ENCODE assay signal across 1 cellular context in the genomic region with DNA sequence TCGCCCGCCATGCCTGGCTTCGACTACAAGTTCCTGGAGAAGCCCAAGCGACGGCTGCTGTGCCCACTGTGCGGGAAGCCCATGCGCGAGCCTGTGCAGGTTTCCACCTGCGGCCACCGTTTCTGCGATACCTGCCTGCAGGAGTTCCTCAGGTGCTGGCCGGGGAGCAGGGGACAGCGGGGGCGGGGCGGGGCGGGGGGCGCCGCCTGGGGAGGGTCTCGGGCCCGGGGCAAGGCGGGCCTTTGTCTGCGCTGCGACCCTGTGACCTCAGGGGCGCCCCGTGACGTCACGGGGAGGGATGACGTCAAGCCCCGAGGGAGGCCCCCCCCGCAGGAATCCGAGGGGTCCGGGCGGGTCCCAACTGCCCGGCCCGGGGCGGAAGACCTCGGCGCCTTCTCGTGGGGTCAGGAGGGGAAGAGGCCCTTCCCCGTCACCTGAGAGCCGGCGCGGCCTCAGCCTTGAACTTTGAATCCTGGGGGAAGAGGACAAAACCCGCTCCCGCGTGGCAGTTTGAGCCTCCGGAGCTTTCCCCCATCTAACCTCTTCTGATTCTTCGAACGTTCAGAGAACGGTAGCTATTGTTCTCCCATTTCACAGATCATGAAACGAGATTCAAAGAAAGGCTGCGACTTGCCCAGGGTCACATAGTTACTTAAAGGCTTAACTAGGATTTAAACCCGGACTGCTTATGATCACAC.
TF ChIP-seq lines count a peak whose summit lies in the region.

No MANE protein-coding gene starts in this region.

TF ChIP-seq in HepG2, 621 proteins besides CTCF, POLR2A, EP300 and RAD21 (continued from another document and continues in another):
- no peak for TF ChIP-seq ZSCAN30 (CRISPR knock-in tag; IDR thresholded peaks at IDR 0.05)
- no peak for TF ChIP-seq PHF20 (CRISPR knock-in tag; IDR thresholded peaks at IDR 0.05)
- TF ChIP-seq, protein P1, sequence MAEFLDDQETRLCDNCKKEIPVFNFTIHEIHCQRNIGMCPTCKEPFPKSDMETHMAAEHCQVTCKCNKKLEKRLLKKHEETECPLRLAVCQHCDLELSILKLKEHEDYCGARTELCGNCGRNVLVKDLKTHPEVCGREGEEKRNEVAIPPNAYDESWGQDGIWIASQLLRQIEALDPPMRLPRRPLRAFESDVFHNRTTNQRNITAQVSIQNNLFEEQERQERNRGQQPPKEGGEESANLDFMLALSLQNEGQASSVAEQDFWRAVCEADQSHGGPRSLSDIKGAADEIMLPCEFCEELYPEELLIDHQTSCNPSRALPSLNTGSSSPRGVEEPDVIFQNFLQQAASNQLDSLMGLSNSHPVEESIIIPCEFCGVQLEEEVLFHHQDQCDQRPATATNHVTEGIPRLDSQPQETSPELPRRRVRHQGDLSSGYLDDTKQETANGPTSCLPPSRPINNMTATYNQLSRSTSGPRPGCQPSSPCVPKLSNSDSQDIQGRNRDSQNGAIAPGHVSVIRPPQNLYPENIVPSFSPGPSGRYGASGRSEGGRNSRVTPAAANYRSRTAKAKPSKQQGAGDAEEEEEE (CRISPR knock-in tag; IDR thresholded peaks at IDR 0.05; ENCODE audit: borderline replicate concordance), result no peak
- TF ChIP-seq FOXA3 (CRISPR knock-in tag; IDR thresholded peaks at IDR 0.05), result 0 out of 2 replicates have a peak, but pooled peaks have one; percentile 34
- TF ChIP-seq ZNF441 (CRISPR knock-in tag; IDR thresholded peaks at IDR 0.05; ENCODE audit: borderline replicate concordance), result no peak; the same call in 1 of the 2 replicates
- TF ChIP-seq MAF1 (CRISPR knock-in tag; IDR thresholded peaks at IDR 0.05; ENCODE audit: borderline replicate concordance), result no peak
- TF ChIP-seq, protein P2, sequence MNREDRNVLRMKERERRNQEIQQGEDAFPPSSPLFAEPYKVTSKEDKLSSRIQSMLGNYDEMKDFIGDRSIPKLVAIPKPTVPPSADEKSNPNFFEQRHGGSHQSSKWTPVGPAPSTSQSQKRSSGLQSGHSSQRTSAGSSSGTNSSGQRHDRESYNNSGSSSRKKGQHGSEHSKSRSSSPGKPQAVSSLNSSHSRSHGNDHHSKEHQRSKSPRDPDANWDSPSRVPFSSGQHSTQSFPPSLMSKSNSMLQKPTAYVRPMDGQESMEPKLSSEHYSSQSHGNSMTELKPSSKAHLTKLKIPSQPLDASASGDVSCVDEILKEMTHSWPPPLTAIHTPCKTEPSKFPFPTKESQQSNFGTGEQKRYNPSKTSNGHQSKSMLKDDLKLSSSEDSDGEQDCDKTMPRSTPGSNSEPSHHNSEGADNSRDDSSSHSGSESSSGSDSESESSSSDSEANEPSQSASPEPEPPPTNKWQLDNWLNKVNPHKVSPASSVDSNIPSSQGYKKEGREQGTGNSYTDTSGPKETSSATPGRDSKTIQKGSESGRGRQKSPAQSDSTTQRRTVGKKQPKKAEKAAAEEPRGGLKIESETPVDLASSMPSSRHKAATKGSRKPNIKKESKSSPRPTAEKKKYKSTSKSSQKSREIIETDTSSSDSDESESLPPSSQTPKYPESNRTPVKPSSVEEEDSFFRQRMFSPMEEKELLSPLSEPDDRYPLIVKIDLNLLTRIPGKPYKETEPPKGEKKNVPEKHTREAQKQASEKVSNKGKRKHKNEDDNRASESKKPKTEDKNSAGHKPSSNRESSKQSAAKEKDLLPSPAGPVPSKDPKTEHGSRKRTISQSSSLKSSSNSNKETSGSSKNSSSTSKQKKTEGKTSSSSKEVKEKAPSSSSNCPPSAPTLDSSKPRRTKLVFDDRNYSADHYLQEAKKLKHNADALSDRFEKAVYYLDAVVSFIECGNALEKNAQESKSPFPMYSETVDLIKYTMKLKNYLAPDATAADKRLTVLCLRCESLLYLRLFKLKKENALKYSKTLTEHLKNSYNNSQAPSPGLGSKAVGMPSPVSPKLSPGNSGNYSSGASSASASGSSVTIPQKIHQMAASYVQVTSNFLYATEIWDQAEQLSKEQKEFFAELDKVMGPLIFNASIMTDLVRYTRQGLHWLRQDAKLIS (CRISPR knock-in tag; IDR thresholded peaks at IDR 0.05), result no peak
- TF ChIP-seq HES4 (CRISPR knock-in tag; IDR thresholded peaks at IDR 0.05; ENCODE audit: borderline replicate concordance), result no peak
- TF ChIP-seq, protein P3, sequence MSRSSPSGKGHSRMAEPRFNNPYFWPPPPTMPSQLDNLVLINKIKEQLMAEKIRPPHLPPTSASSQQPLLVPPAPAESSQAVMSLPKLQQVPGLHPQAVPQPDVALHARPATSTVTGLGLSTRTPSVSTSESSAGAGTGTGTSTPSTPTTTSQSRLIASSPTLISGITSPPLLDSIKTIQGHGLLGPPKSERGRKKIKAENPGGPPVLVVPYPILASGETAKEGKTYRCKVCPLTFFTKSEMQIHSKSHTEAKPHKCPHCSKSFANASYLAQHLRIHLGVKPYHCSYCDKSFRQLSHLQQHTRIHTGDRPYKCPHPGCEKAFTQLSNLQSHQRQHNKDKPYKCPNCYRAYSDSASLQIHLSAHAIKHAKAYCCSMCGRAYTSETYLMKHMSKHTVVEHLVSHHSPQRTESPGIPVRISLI (CRISPR knock-in tag; IDR thresholded peaks at IDR 0.05; ENCODE audit: borderline replicate concordance), result no peak
- no peak; the same call in 1 of the 2 replicates for TF ChIP-seq ZNF563 (CRISPR knock-in tag; IDR thresholded peaks at IDR 0.05)
- TF ChIP-seq CBX1 (IDR thresholded peaks at IDR 0.05; ENCODE audit: low read depth), result peak; percentile 11
- TF ChIP-seq, protein P4, sequence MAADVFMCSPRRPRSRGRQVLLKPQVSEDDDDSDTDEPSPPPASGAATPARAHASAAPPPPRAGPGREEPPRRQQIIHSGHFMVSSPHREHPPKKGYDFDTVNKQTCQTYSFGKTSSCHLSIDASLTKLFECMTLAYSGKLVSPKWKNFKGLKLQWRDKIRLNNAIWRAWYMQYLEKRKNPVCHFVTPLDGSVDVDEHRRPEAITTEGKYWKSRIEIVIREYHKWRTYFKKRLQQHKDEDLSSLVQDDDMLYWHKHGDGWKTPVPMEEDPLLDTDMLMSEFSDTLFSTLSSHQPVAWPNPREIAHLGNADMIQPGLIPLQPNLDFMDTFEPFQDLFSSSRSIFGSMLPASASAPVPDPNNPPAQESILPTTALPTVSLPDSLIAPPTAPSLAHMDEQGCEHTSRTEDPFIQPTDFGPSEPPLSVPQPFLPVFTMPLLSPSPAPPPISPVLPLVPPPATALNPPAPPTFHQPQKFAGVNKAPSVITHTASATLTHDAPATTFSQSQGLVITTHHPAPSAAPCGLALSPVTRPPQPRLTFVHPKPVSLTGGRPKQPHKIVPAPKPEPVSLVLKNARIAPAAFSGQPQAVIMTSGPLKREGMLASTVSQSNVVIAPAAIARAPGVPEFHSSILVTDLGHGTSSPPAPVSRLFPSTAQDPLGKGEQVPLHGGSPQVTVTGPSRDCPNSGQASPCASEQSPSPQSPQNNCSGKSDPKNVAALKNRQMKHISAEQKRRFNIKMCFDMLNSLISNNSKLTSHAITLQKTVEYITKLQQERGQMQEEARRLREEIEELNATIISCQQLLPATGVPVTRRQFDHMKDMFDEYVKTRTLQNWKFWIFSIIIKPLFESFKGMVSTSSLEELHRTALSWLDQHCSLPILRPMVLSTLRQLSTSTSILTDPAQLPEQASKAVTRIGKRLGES (CRISPR knock-in tag; IDR thresholded peaks at IDR 0.05; ENCODE audit: borderline replicate concordance), result no peak
- TF ChIP-seq, protein P5, sequence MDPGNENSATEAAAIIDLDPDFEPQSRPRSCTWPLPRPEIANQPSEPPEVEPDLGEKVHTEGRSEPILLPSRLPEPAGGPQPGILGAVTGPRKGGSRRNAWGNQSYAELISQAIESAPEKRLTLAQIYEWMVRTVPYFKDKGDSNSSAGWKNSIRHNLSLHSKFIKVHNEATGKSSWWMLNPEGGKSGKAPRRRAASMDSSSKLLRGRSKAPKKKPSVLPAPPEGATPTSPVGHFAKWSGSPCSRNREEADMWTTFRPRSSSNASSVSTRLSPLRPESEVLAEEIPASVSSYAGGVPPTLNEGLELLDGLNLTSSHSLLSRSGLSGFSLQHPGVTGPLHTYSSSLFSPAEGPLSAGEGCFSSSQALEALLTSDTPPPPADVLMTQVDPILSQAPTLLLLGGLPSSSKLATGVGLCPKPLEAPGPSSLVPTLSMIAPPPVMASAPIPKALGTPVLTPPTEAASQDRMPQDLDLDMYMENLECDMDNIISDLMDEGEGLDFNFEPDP (CRISPR knock-in tag; conservative IDR thresholded peaks at IDR 0.05), result no peak
- no peak for TF ChIP-seq ZNF354B (CRISPR knock-in tag; IDR thresholded peaks at IDR 0.05)
- TF ChIP-seq ZNF33A (CRISPR knock-in tag; IDR thresholded peaks at IDR 0.05; ENCODE audit: borderline replicate concordance), result no peak
- no peak; the same call in 1 of the 2 replicates for TF ChIP-seq TMF1 (CRISPR knock-in tag; IDR thresholded peaks at IDR 0.05; ENCODE audit: low read depth)
- TF ChIP-seq ZSCAN21 (CRISPR knock-in tag; IDR thresholded peaks at IDR 0.05; ENCODE audit: borderline replicate concordance), result no peak; the same call in none of the 2 replicates
- no peak for TF ChIP-seq CHD2 (IDR thresholded peaks at IDR 0.05; ENCODE audit: low read depth, low read length)
- TF ChIP-seq, protein P6, sequence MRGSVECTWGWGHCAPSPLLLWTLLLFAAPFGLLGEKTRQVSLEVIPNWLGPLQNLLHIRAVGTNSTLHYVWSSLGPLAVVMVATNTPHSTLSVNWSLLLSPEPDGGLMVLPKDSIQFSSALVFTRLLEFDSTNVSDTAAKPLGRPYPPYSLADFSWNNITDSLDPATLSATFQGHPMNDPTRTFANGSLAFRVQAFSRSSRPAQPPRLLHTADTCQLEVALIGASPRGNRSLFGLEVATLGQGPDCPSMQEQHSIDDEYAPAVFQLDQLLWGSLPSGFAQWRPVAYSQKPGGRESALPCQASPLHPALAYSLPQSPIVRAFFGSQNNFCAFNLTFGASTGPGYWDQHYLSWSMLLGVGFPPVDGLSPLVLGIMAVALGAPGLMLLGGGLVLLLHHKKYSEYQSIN (CRISPR knock-in tag; IDR thresholded peaks at IDR 0.05; ENCODE audit: borderline replicate concordance), result no peak
- TF ChIP-seq, protein P7, sequence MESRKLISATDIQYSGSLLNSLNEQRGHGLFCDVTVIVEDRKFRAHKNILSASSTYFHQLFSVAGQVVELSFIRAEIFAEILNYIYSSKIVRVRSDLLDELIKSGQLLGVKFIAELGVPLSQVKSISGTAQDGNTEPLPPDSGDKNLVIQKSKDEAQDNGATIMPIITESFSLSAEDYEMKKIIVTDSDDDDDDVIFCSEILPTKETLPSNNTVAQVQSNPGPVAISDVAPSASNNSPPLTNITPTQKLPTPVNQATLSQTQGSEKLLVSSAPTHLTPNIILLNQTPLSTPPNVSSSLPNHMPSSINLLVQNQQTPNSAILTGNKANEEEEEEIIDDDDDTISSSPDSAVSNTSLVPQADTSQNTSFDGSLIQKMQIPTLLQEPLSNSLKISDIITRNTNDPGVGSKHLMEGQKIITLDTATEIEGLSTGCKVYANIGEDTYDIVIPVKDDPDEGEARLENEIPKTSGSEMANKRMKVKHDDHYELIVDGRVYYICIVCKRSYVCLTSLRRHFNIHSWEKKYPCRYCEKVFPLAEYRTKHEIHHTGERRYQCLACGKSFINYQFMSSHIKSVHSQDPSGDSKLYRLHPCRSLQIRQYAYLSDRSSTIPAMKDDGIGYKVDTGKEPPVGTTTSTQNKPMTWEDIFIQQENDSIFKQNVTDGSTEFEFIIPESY (CRISPR knock-in tag; IDR thresholded peaks at IDR 0.05), result no peak
- TF ChIP-seq, protein P8, sequence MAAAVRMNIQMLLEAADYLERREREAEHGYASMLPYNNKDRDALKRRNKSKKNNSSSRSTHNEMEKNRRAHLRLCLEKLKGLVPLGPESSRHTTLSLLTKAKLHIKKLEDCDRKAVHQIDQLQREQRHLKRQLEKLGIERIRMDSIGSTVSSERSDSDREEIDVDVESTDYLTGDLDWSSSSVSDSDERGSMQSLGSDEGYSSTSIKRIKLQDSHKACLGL (CRISPR knock-in tag; IDR thresholded peaks at IDR 0.05), result no peak; the same call in 1 of the 2 replicates
- no peak for TF ChIP-seq MTF2 (CRISPR knock-in tag; IDR thresholded peaks at IDR 0.05; ENCODE audit: borderline replicate concordance)
- no peak; the same call in 1 of the 2 replicates for TF ChIP-seq SSRP1 (CRISPR knock-in tag; IDR thresholded peaks at IDR 0.05)
- TF ChIP-seq ZNF747 (CRISPR knock-in tag; IDR thresholded peaks at IDR 0.05; ENCODE audit: borderline replicate concordance), result no peak
- TF ChIP-seq ZFP36L1 (CRISPR knock-in tag; IDR thresholded peaks at IDR 0.05), result no peak
- no peak for TF ChIP-seq PHB2 (IDR thresholded peaks at IDR 0.05; ENCODE audit: partially characterized antibody)
- TF ChIP-seq, protein P9, sequence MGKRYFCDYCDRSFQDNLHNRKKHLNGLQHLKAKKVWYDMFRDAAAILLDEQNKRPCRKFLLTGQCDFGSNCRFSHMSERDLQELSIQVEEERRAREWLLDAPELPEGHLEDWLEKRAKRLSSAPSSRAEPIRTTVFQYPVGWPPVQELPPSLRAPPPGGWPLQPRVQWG (CRISPR knock-in tag; IDR thresholded peaks at IDR 0.05; ENCODE audit: borderline replicate concordance, low read depth), result no peak
- TF ChIP-seq, protein P10, sequence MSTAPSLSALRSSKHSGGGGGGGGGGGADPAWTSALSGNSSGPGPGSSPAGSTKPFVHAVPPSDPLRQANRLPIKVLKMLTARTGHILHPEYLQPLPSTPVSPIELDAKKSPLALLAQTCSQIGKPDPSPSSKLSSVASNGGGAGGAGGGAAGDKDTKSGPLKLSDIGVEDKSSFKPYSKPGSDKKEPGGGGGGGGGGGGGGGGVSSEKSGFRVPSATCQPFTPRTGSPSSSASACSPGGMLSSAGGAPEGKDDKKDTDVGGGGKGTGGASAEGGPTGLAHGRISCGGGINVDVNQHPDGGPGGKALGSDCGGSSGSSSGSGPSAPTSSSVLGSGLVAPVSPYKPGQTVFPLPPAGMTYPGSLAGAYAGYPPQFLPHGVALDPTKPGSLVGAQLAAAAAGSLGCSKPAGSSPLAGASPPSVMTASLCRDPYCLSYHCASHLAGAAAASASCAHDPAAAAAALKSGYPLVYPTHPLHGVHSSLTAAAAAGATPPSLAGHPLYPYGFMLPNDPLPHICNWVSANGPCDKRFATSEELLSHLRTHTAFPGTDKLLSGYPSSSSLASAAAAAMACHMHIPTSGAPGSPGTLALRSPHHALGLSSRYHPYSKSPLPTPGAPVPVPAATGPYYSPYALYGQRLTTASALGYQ (CRISPR knock-in tag; IDR thresholded peaks at IDR 0.05), result peak; percentile 19; the same call in 1 of the 2 replicates
- TF ChIP-seq ZNF577 (CRISPR knock-in tag; IDR thresholded peaks at IDR 0.05; ENCODE audit: borderline replicate concordance, low read depth), result no peak
- no peak for TF ChIP-seq HMG20B (CRISPR knock-in tag; conservative IDR thresholded peaks at IDR 0.05)
- no peak for TF ChIP-seq ELF4 (CRISPR knock-in tag; IDR thresholded peaks at IDR 0.05; ENCODE audit: borderline replicate concordance)
- no peak for TF ChIP-seq SOX13 (IDR thresholded peaks at IDR 0.05)
- 0 out of 4 replicates have a peak, but pooled peaks of 1 of the 2 experiments have one; percentile 42 for TF ChIP-seq SOX13 (CRISPR knock-in tag; conservative IDR thresholded peaks at IDR 0.05 in 1 of 2, IDR thresholded peaks at IDR 0.05 in 1 of 2)
- no peak for TF ChIP-seq TCF12 (IDR thresholded peaks at IDR 0.05)
- no peak for TF ChIP-seq TCF12 (CRISPR knock-in tag; IDR thresholded peaks at IDR 0.05)
- TF ChIP-seq ZMYM3 (CRISPR knock-in tag; IDR thresholded peaks at IDR 0.05), result no peak
- 0 out of 2 replicates have a peak, but pooled peaks have one; percentile 7 for TF ChIP-seq IRF2 (CRISPR knock-in tag; IDR thresholded peaks at IDR 0.05)
- no peak for TF ChIP-seq WIZ (CRISPR knock-in tag; IDR thresholded peaks at IDR 0.05)
- TF ChIP-seq ZNF841 (CRISPR knock-in tag; IDR thresholded peaks at IDR 0.05; ENCODE audit: borderline replicate concordance), result no peak
- TF ChIP-seq ZNF282 (IDR thresholded peaks at IDR 0.05; ENCODE audit: partially characterized antibody), result no peak
- TF ChIP-seq, protein P11, sequence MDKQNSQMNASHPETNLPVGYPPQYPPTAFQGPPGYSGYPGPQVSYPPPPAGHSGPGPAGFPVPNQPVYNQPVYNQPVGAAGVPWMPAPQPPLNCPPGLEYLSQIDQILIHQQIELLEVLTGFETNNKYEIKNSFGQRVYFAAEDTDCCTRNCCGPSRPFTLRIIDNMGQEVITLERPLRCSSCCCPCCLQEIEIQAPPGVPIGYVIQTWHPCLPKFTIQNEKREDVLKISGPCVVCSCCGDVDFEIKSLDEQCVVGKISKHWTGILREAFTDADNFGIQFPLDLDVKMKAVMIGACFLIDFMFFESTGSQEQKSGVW (CRISPR knock-in tag; IDR thresholded peaks at IDR 0.05; ENCODE audit: borderline replicate concordance), result no peak
- no peak for TF ChIP-seq NFRKB (IDR thresholded peaks at IDR 0.05)
